In the genomic region with DNA sequence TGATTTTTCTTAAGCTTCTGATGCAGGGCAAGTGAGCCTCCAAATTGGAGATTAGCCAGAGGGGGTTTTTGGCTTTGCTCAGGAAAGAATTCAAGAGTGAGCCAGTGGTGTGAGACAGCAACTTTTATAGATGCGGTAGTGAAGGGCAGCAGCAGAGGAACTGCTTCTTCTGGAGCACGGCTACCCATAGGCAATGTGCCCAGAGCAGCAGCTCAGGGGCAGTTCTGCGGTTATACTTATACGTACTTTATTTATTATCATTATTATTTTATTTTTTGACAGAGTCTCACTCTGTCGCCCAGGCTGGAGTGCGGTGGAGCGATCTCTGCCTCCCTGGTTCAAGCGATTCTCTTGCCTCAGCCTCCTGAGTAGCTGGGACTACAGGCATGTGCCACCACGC, we compare ENCODE assay signal across 15 cellular contexts. TPM values are rescaled to one million over a fixed set of nuclear protein-coding genes. Genes with fewer than 3 reads are reported as not detected.
DNase-seq lines count a peak whose midpoint lies in the region; ATAC-seq and TF ChIP-seq lines count a peak whose summit lies in the region.
"Had no signal": no experiment of that assay in that cellular context is flagged by ENCODE, and none has a peak within 500 bp of the region (broad histone marks: within the 10 kb centered on the region; RNA-seq: fewer than 3 reads in every experiment).

No MANE protein-coding gene starts in this region.

- intact Hi-C loops in left ventricle myocardium superior (cut with micrococcal nuclease) (no loop called here), cardiac septum (cut with DNase I) (no loop called here), activated B cell treated with CpG ODN at 0.5 μM for 24 hours (cut with micrococcal nuclease) (no loop called here)

- H3K4me1 Mint-ChIP-seq in activated B cell treated with CpG ODN at 0.5 μM for 24 hours, result peaks cover 65% of the 10 kb centered on the region
- H3K4me1 Mint-ChIP-seq: neural progenitor cell had no signal

- no peak for DNase-seq in left ventricle myocardium superior
- no peak for DNase-seq in cardiac septum (ENCODE audit: low spot score)
- DNase-seq in activated B cell treated with CpG ODN at 0.5 μM for 24 hours, result no peak
- peak; percentile 18 for DNase-seq in myocyte (ENCODE audit: low read depth)
- DNase-seq in activated naive CD4-positive, alpha-beta T cell treated with anti-CD3 and anti-CD28 coated beads, Interleukin-2, amount 50 U/mL, for 72 hours (ENCODE audit: low spot score in 2 of 2), result no peak
- no peak for DNase-seq in NCI-H1105 (lab: John Stamatoyannopoulos, UW)
- DNase-seq in KG1 (lab: John Stamatoyannopoulos, UW), result no peak
- DNase-seq: DMS79 treated with DMSO at 0.1 percent for 48 hours; NCI-H2171; stimulated activated CD4-positive, alpha-beta T cell treated with anti-CD3 and anti-CD28 coated beads, Interleukin-12 subunit alpha, Interleukin-12 subunit beta, amount 100 ng/mL, for 4 hours; uterus had no signal

- no peak for TF ChIP-seq CTCF in activated B cell treated with CpG ODN at 0.5 μM for 24 hours (IDR thresholded peaks at IDR 0.05)

- ATAC-seq in left ventricle myocardium superior (peak; percentile 52), activated B cell treated with CpG ODN at 0.5 μM for 24 hours (ENCODE audit: low read depth) (peak; percentile 27), GM21367 (IDR thresholded peaks at IDR 0.05; ENCODE audit: unreplicated experiment) (no peak)
- no peak for ATAC-seq in activated naive CD4-positive, alpha-beta T cell treated with anti-CD3 and anti-CD28 coated beads, Interleukin-2, amount 50 U/mL, for 72 hours

- H3K27ac Mint-ChIP-seq in activated B cell treated with CpG ODN at 0.5 μM for 24 hours, result peak overlapping the region; percentile 83
- no peak overlapping the region for H3K27ac Mint-ChIP-seq in activated naive CD4-positive, alpha-beta T cell treated with anti-CD3 and anti-CD28 coated beads, Interleukin-2, amount 50 U/mL, for 72 hours
- H3K27ac Mint-ChIP-seq: neural progenitor cell had no signal

- CTCF ChIA-PET in activated B cell treated with CpG ODN at 0.5 μM for 24 hours (lab: Charles Lee), result interaction anchor here (1.3 to 3.2 kb wide), 3 partner anchors 11 to 34 kb away, joined by 3 to 20 read pairs (median 16); no protein-coding TSS in a partner anchor

- POLR2A ChIA-PET in activated B cell treated with CpG ODN at 0.5 μM for 24 hours (lab: Charles Lee), result interaction anchor here (0.9 to 2.7 kb wide), 4 partner anchors 10 to 55 kb away, joined by 3 to 14 read pairs (median 6); partner anchors contain the start of gene SLC20A1

- no peaks in the 10 kb centered on the region for H3K27me3 Mint-ChIP-seq in activated B cell treated with CpG ODN at 0.5 μM for 24 hours

- peak overlapping the region; percentile 0 for H3K4me3 Mint-ChIP-seq in activated B cell treated with CpG ODN at 0.5 μM for 24 hours
- H3K4me3 Mint-ChIP-seq: neural progenitor cell had no signal

- H3K36me3 Mint-ChIP-seq in activated B cell treated with CpG ODN at 0.5 μM for 24 hours (ENCODE audit: low read depth), result no peaks in the 10 kb centered on the region
- H3K36me3 Mint-ChIP-seq in activated naive CD4-positive, alpha-beta T cell treated with anti-CD3 and anti-CD28 coated beads, Interleukin-2, amount 50 U/mL, for 72 hours, result no peaks in the 10 kb centered on the region
- H3K36me3 Mint-ChIP-seq: neural progenitor cell had no signal

- no peaks in the 10 kb centered on the region for H3K9me3 Mint-ChIP-seq in activated B cell treated with CpG ODN at 0.5 μM for 24 hours
- H3K9me3 Mint-ChIP-seq in activated naive CD4-positive, alpha-beta T cell treated with anti-CD3 and anti-CD28 coated beads, Interleukin-2, amount 50 U/mL, for 72 hours, result no peaks in the 10 kb centered on the region
- H3K9me3 Mint-ChIP-seq: neural progenitor cell had no signal

RNA-seq across cellular contexts. Expression of gene NT5DC4, which starts 19.7 kb away (rescaled TPM):
- total RNA-seq in left ventricle myocardium superior (not detected), cardiac septum (not detected), activated B cell treated with CpG ODN at 0.5 μM for 24 hours (1.4 and 2.1 TPM in 2 replicates), myocyte (not detected in 2 replicates)
- not detected for polyA plus RNA-seq in myocyte (2012)
- not detected for total RNA-seq in activated naive CD4-positive, alpha-beta T cell treated with anti-CD3 and anti-CD28 coated beads, Interleukin-2, amount 50 U/mL, for 72 hours
- total RNA-seq: breast epithelium, LHCN-M2, uterus had no signal

RNA-seq across cellular contexts. Expression of gene SLC20A1, which starts 55.4 kb away (rescaled TPM):
- total RNA-seq in left ventricle myocardium superior, result 10.8 TPM
- 26.1 TPM for total RNA-seq in cardiac septum
- 46.9 and 54.6 TPM in 2 replicates for total RNA-seq in activated B cell treated with CpG ODN at 0.5 μM for 24 hours
- total RNA-seq in myocyte, result 22.9 and 36.8 TPM in 2 replicates
- 125 TPM for polyA plus RNA-seq in myocyte (2012)
- total RNA-seq in activated naive CD4-positive, alpha-beta T cell treated with anti-CD3 and anti-CD28 coated beads, Interleukin-2, amount 50 U/mL, for 72 hours, result 100 to 1,000 TPM in 1 of 2 donors, 10 to 100 TPM in 1; 70.8 to 149 TPM

Comparison
In these comparisons a context has a peak if more than half of its experiments do, and no peak if none do; other contexts are left out.
1. ATAC-seq: peak in left ventricle myocardium superior (single experiment) and activated B cell treated with CpG ODN at 0.5 μM for 24 hours (single experiment); none in activated naive CD4-positive, alpha-beta T cell treated with anti-CD3 and anti-CD28 coated beads, Interleukin-2, amount 50 U/mL, for 72 hours (0 of 2) and GM21367 (single experiment).